In the genomic region with DNA sequence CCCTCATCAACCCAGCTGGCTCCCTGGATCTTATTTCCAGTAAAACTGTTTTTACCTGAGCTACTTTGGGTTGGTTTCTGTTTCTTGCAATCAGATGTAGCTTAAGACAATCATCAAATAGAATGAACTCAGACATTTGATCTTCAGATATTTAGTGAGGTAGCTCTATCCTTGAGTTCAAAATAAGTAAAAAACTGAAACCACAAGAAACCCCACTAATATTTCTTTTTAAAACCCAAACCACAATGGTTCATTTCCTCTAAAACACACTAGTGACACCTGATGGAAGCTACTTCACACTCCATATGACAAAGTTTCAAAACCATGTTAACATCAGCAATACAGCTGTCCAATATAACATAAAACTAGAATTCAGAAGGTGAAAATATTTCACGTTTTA, we compare ENCODE assay signal across 9 cellular contexts. TPM values are rescaled to one million over a fixed set of nuclear protein-coding genes. Genes with fewer than 3 reads are reported as not detected.
DNase-seq lines count a peak whose midpoint lies in the region; ATAC-seq lines count a peak whose summit lies in the region.
"Had no signal": no experiment of that assay in that cellular context is flagged by ENCODE, and none has a peak within 500 bp of the region (broad histone marks: within the 10 kb centered on the region; RNA-seq: fewer than 3 reads in every experiment).

No MANE protein-coding gene starts in this region.

- peak overlapping the region; percentile 83 for H3K27ac Mint-ChIP-seq in activated naive CD8-positive, alpha-beta T cell treated with anti-CD3 and anti-CD28 coated beads for 36 hours

- H3K4me3 ChIP-seq in GM08714 (ENCODE audit: low read length) = peak overlapping the region; percentile 55; the same call in 1 of the 2 replicates

- no peaks in the 10 kb centered on the region for H3K9me3 Mint-ChIP-seq in activated naive CD8-positive, alpha-beta T cell treated with anti-CD3 and anti-CD28 coated beads for 36 hours

- no peak overlapping the region for H3K4me3 Mint-ChIP-seq in activated naive CD8-positive, alpha-beta T cell treated with anti-CD3 and anti-CD28 coated beads for 36 hours

- ATAC-seq in GM19351 (IDR thresholded peaks at IDR 0.05; ENCODE audit: unreplicated experiment) (peak; percentile 71), HG03097 (IDR thresholded peaks at IDR 0.05; ENCODE audit: low FRiP score, unreplicated experiment) (peak; percentile 62)

- H3K4me1 Mint-ChIP-seq in activated naive CD8-positive, alpha-beta T cell treated with anti-CD3 and anti-CD28 coated beads for 36 hours = peaks cover 23% of the 10 kb centered on the region

- no peak for DNase-seq in activated naive CD8-positive, alpha-beta T cell treated with anti-CD3 and anti-CD28 coated beads for 36 hours
- no peak for DNase-seq in DMS114 treated with DMSO at 0.1 percent for 48 hours (lab: John Stamatoyannopoulos, UW; ENCODE audit: unreplicated experiment)
- no peak for DNase-seq in NCI-H128 (lab: John Stamatoyannopoulos, UW; ENCODE audit: unreplicated experiment)
- no peak for DNase-seq in NCI-H1436 (lab: John Stamatoyannopoulos, UW)
- DNase-seq in NCI-H526 (lab: John Stamatoyannopoulos, UW) = no peak
- DNase-seq: NCI-H1694 treated with DMSO at 0.1 percent for 48 hours had no signal

- H3K36me3 Mint-ChIP-seq in activated naive CD8-positive, alpha-beta T cell treated with anti-CD3 and anti-CD28 coated beads for 36 hours = peaks cover 17% of the 10 kb centered on the region

- H3K27me3 Mint-ChIP-seq in activated naive CD8-positive, alpha-beta T cell treated with anti-CD3 and anti-CD28 coated beads for 36 hours = no peaks in the 10 kb centered on the region

RNA-seq across cellular contexts. Expression of gene CACNG1, which starts 37.8 kb away (rescaled TPM):
- total RNA-seq in activated naive CD8-positive, alpha-beta T cell treated with anti-CD3 and anti-CD28 coated beads for 36 hours = not detected
